10 cellular contexts compared by ENCODE assay signal in the genomic region with DNA sequence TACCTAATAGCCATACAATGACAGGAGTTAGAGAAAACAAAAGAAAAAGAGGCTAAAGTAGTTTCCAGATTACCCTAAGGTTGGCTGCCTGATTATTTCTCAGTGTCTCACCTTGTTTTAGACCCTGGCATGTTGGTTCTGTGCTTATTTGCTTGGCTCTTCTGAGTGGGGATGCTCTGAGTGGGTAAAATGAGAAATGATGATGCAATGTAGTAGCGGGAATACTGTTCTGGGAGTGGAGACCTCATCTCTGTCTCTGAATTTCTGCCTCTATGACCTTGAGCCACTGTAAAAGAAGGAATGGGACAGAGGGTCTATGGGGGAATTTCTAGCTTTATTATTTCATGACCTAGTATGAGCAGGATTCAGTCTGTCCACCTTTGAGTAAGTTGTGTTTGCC.
"Had no signal": no experiment of that assay in that cellular context is flagged by ENCODE, and none has a peak within 500 bp of the region (broad histone marks: within the 10 kb centered on the region; RNA-seq: fewer than 3 reads in every experiment).

No MANE protein-coding gene starts in this region.

- H3K9me3 ChIP-seq: HAP-1 had no signal

- H3K27ac ChIP-seq: GM23248 had no signal

- H3K9me3 Mint-ChIP-seq: H9 had no signal

- H3K4me1 ChIP-seq: HAP-1 had no signal

- H3K27ac Mint-ChIP-seq: H9, HFFc6 had no signal

- H3K36me3 ChIP-seq: HAP-1 had no signal

- ATAC-seq: HCT116 had no signal

- H3K4me3 Mint-ChIP-seq: H9, HFFc6 had no signal

- H3K4me3 ChIP-seq: GM23248, HAP-1 had no signal

- DNase-seq: GM23248, GOT3, H7, H9, HCEC 1CT, HFFc6 had no signal

- FAIRE-seq: H1, H54 had no signal

- H2AFZ ChIP-seq: GM23248 had no signal

- H3K9ac ChIP-seq: GM23248 had no signal
